24 cellular contexts compared by ENCODE assay signal in the genomic region with DNA sequence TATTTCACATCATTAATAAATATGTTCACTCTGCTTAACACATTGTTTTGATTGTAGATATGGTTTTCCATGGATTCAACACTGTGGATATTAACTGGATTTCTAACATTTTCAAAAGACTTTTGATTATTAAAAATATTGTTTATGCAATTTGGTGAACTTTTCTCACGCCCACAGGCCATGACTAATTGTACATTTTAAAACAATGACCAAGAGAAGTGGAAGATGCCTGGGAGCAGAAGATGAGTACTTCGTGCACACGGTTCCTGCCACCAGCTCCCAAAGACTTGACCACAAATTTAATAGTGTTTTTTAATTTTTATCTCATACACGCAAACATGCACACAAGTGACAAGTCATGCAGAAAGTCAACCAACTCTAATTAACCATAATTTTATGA.
A peak's percentile ranks its signal among the peaks of the same experiment; 100 is the strongest.
DNase-seq lines count a peak whose midpoint lies in the region; FAIRE-seq and TF ChIP-seq lines count a peak whose summit lies in the region.
"Had no signal": no experiment of that assay in that cellular context is flagged by ENCODE, and none has a peak within 500 bp of the region (broad histone marks: within the 10 kb centered on the region; RNA-seq: fewer than 3 reads in every experiment).

No MANE protein-coding gene starts in this region.

- no TSS peak for BruUV-seq in MCF 10A (replicated peaks; lab: Mats Ljungman, UMichigan)

- H3K27me3 Mint-ChIP-seq in MCF 10A (ENCODE audit: insufficient read depth, unreplicated experiment) = no peaks in the 10 kb centered on the region
- no peaks in the 10 kb centered on the region for H3K27me3 Mint-ChIP-seq in neural progenitor cell (ENCODE audit: insufficient read depth, low read depth)
- H3K27me3 Mint-ChIP-seq: CD4-positive, alpha-beta T cell had no signal

- H3K79me2 ChIP-seq in neural progenitor cell (ENCODE audit: low read depth) = no peaks in the 10 kb centered on the region

- H3K9me3 ChIP-seq in breast epithelium = no peaks in the 10 kb centered on the region
- no peaks in the 10 kb centered on the region for H3K9me3 ChIP-seq in neural progenitor cell (ENCODE audit: low read depth)
- H3K9me3 ChIP-seq: A549, Caco-2 had no signal

- POLR2A ChIA-PET in MCF 10A (lab: Yijun Ruan, JAX) = no interaction called here

- H3K27me3 ChIP-seq in breast epithelium = no peaks in the 10 kb centered on the region
- H3K27me3 ChIP-seq in bronchial epithelial cell (ENCODE audit: control insufficient read depth, insufficient read depth, low read length) = no peaks in the 10 kb centered on the region
- H3K27me3 ChIP-seq in neural progenitor cell = no peaks in the 10 kb centered on the region
- H3K27me3 ChIP-seq: BLaER1 treated with 17β-estradiol and CSF1 and Interleukin-3, amounts not matched to agents 10 nM and 100 nM had no signal

- H3K4me1 ChIP-seq in breast epithelium (no peaks in the 10 kb centered on the region), neural progenitor cell (no peaks in the 10 kb centered on the region)
- H3K4me1 ChIP-seq: A549; BLaER1 treated with 17β-estradiol and CSF1 and Interleukin-3, amounts not matched to agents 10 nM and 100 nM; Caco-2 had no signal

- H2AFZ ChIP-seq in neural progenitor cell (replicated peaks) = no peak overlapping the region

- no peaks in the 10 kb centered on the region for H4K20me1 ChIP-seq in neural progenitor cell (ENCODE audit: low read depth)
- H4K20me1 ChIP-seq: BLaER1 treated with 17β-estradiol and CSF1 and Interleukin-3, amounts not matched to agents 10 nM and 100 nM had no signal

- no peak overlapping the region for H3K4me2 ChIP-seq in neural progenitor cell
- H3K4me2 ChIP-seq: A549; BLaER1 treated with 17β-estradiol and CSF1 and Interleukin-3, amounts not matched to agents 10 nM and 100 nM had no signal

- TF ChIP-seq CTCF in MCF 10A (IDR thresholded peaks at IDR 0.05; ENCODE audit: unreplicated experiment) (no peak), breast epithelium (IDR thresholded peaks at IDR 0.05) (no peak), bronchial epithelial cell (IDR thresholded peaks at IDR 0.05; ENCODE audit: insufficient read depth, low read length, severe bottlenecking) (no peak), neural progenitor cell (IDR thresholded peaks at IDR 0.05) (no peak), foreskin fibroblast (IDR thresholded peaks at IDR 0.05; ENCODE audit: low read depth, low read length) (no peak)

- H3K36me3 Mint-ChIP-seq in MCF 10A (ENCODE audit: insufficient read depth, unreplicated experiment) (no peaks in the 10 kb centered on the region), neural progenitor cell (no peaks in the 10 kb centered on the region)
- H3K36me3 Mint-ChIP-seq: CD8-positive, alpha-beta T cell had no signal

- H3F3A ChIP-seq in neural progenitor cell (ENCODE audit: low read depth) = no peaks in the 10 kb centered on the region

- H3K36me3 ChIP-seq in breast epithelium = no peaks in the 10 kb centered on the region
- no peaks in the 10 kb centered on the region for H3K36me3 ChIP-seq in bronchial epithelial cell (ENCODE audit: control insufficient read depth, insufficient read depth, low read length)
- H3K36me3 ChIP-seq in neural progenitor cell = no peaks in the 10 kb centered on the region
- H3K36me3 ChIP-seq: BLaER1 treated with 17β-estradiol and CSF1 and Interleukin-3, amounts not matched to agents 10 nM and 100 nM had no signal

- H3K4me1 Mint-ChIP-seq in MCF 10A (ENCODE audit: insufficient read depth, unreplicated experiment) (peaks cover 13% of the 10 kb centered on the region), neural progenitor cell (no peaks in the 10 kb centered on the region)
- H3K4me1 Mint-ChIP-seq: B cell had no signal

- FAIRE-seq in bronchial epithelial cell (lab: Jason Lieb, UNC) = no peak
- FAIRE-seq: A549, D721Med, GM12878, GM12892, GM18507 had no signal

- H3K4me3 Mint-ChIP-seq in MCF 10A (ENCODE audit: unreplicated experiment) = no peak overlapping the region
- H3K4me3 Mint-ChIP-seq in neural progenitor cell = no peak overlapping the region
- H3K4me3 Mint-ChIP-seq: B cell; CD4-positive, alpha-beta T cell; CD8-positive, alpha-beta T cell had no signal

- H3K27ac ChIP-seq in breast epithelium (no peak overlapping the region), epithelial cell of prostate (peak overlapping the region; percentile 58), neural progenitor cell (no peak overlapping the region)
- H3K27ac ChIP-seq: 22Rv1; A549; BLaER1 treated with 17β-estradiol and CSF1 and Interleukin-3, amounts not matched to agents 10 nM and 100 nM; C4-2B had no signal

- H3K4me3 ChIP-seq in breast epithelium (no peak overlapping the region), bronchial epithelial cell (ENCODE audit: low read depth, low read length) (no peak overlapping the region), neural progenitor cell (no peak overlapping the region), foreskin fibroblast (ENCODE audit: low read depth in 1 of 2, low read length in 2 of 2) (no peak overlapping the region)
- H3K4me3 ChIP-seq: A549; BLaER1 treated with 17β-estradiol and CSF1 and Interleukin-3, amounts not matched to agents 10 nM and 100 nM; GM12878 had no signal

- H3K9me3 Mint-ChIP-seq in MCF 10A (ENCODE audit: unreplicated experiment) (peaks cover 26% of the 10 kb centered on the region), neural progenitor cell (peaks cover under 1% of the 10 kb centered on the region)

- DNase-seq in MCF 10A (ENCODE audit: unreplicated experiment) (peak; percentile 43), breast epithelium (ENCODE audit: low spot score in 2 of 2) (no peak), bronchial epithelial cell (ENCODE audit: low read depth) (peak; percentile 68), epithelial cell of prostate (ENCODE audit: low read depth, low spot score) (no peak), neural progenitor cell (ENCODE audit: low spot score) (no peak), foreskin fibroblast (no peak)
- no peak for DNase-seq in stimulated activated CD4-positive, alpha-beta T cell treated with anti-CD3 and anti-CD28 coated beads, Interleukin-12 subunit alpha, Interleukin-12 subunit beta, amount 100 ng/mL, for 4 hours
- DNase-seq: AML-193; Caco-2; Calu3; CD4-positive, alpha-beta T cell; CD8-positive, alpha-beta T cell; DMS79 treated with DMSO at 0.1 percent for 48 hours; EL; GDM1 had no signal

- no peak for TF ChIP-seq POLR2A in breast epithelium (IDR thresholded peaks at IDR 0.05)

- H3K9ac ChIP-seq in neural progenitor cell = no peak overlapping the region
- H3K9ac ChIP-seq: BLaER1 treated with 17β-estradiol and CSF1 and Interleukin-3, amounts not matched to agents 10 nM and 100 nM had no signal

- CTCF ChIA-PET in MCF 10A (lab: Yijun Ruan, JAX) = interaction anchor here (1.0 kb wide), 1 partner anchor 11 kb away, joined by 3 read pairs; no protein-coding TSS in a partner anchor

- intact Hi-C loops in MCF 10A (cut with micrococcal nuclease) (no loop called here), breast epithelium (cut with DNase I; ENCODE audit: low total_unique reads) (no loop called here)

- no peak overlapping the region for H3K27ac Mint-ChIP-seq in MCF 10A (ENCODE audit: low read depth, unreplicated experiment)
- no peak overlapping the region for H3K27ac Mint-ChIP-seq in neural progenitor cell
- H3K27ac Mint-ChIP-seq: B cell; CD4-positive, alpha-beta T cell; CD8-positive, alpha-beta T cell had no signal

Comparison
In these comparisons a context has a peak if more than half of its experiments do, and no peak if none do; other contexts are left out.
1. DNase-seq: peak in MCF 10A (single experiment) and bronchial epithelial cell (single experiment); none in breast epithelium (0 of 2), epithelial cell of prostate (single experiment), neural progenitor cell (single experiment), foreskin fibroblast (0 of 2) and stimulated activated CD4-positive, alpha-beta T cell treated with anti-CD3 and anti-CD28 coated beads, Interleukin-12 subunit alpha, Interleukin-12 subunit beta, amount 100 ng/mL, for 4 hours (single experiment).